In genomic region chr9:92728831-92729734, GRCh38 we compare ENCODE assay signal across 9 cellular contexts. TPM values are rescaled to one million over a fixed set of nuclear protein-coding genes. Genes with fewer than 3 reads are reported as not detected.
DNase-seq lines count a peak whose midpoint lies in the region; TF ChIP-seq lines count a peak whose summit lies in the region.
"Had no signal": no experiment of that assay in that cellular context is flagged by ENCODE, and none has a peak within 500 bp of the region (broad histone marks: within the 10 kb centered on the region; RNA-seq: fewer than 3 reads in every experiment).

No MANE protein-coding gene starts in this region.

- H3K27ac Mint-ChIP-seq in HFFc6, result no peak overlapping the region

- H3K9me3 Mint-ChIP-seq in HFFc6, result no peaks in the 10 kb centered on the region

- peak; percentile 31 for DNase-seq in NCI-H1092 treated with DMSO at 0.1 percent for 48 hours (lab: John Stamatoyannopoulos, UW)
- DNase-seq in NCI-H1092 (lab: John Stamatoyannopoulos, UW), result no peak
- DNase-seq in HFFc6, result peak; percentile 36
- peak; percentile 13 for DNase-seq in NCI-H2171 (lab: John Stamatoyannopoulos, UW)
- DNase-seq in epithelial cell of proximal tubule (ENCODE audit: low read depth), result no peak
- peak; percentile 67 for DNase-seq in pons (ENCODE audit: low spot score)
- DNase-seq in SIG-M5 treated with dmso at 0.1 percent for 504 hours (lab: John Stamatoyannopoulos, UW; ENCODE audit: unreplicated experiment), result no peak
- no peak for DNase-seq in NCI-H146 (lab: John Stamatoyannopoulos, UW)

- peaks cover 9% of the 10 kb centered on the region for H3K4me1 Mint-ChIP-seq in HFFc6 (ENCODE audit: low read depth)

- no peaks in the 10 kb centered on the region for H3K36me3 Mint-ChIP-seq in HFFc6 (ENCODE audit: low read depth)

- no peak overlapping the region for H3K4me3 ChIP-seq in epithelial cell of proximal tubule (ENCODE audit: low read depth, low read length)
- H3K4me3 ChIP-seq: suprapubic skin had no signal

- H3K27me3 Mint-ChIP-seq in HFFc6 (ENCODE audit: insufficient read depth), result peaks cover 2% of the 10 kb centered on the region

- no peak overlapping the region for H3K4me3 Mint-ChIP-seq in HFFc6

- TF ChIP-seq CTCF in HFFc6 (IDR thresholded peaks at IDR 0.05) (peak; percentile 79), epithelial cell of proximal tubule (conservative IDR thresholded peaks at IDR 0.05; ENCODE audit: low read depth, low read length) (peak; percentile 47)

RNA-seq across cellular contexts. Expression of gene BICD2, which starts 35.5 kb away (rescaled TPM):
- 10 to 100 TPM; 32.4 to 38.6 (median 36.1) TPM for total RNA-seq in HFFc6 (2021; fragmentation: NEBNext Ultra II Directional; extraction: Animal tissue kit (Norgen Biotek cat#: 25700))
- total RNA-seq in epithelial cell of proximal tubule, result 32.2 and 35.0 TPM in 2 replicates

RNA-seq across cellular contexts. Expression of gene IPPK, which starts 59.2 kb away (rescaled TPM):
- total RNA-seq in HFFc6 (2021; fragmentation: NEBNext Ultra II Directional; extraction: Animal tissue kit (Norgen Biotek cat#: 25700)), result 10 to 100 TPM; 10.0 to 14.0 (median 12.5) TPM
- 10.8 and 15.2 TPM in 2 replicates for total RNA-seq in epithelial cell of proximal tubule

Comparison
In these comparisons a context has a peak if more than half of its experiments do, and no peak if none do; other contexts are left out.
1. DNase-seq: peak in NCI-H1092 treated with DMSO at 0.1 percent for 48 hours (single experiment), HFFc6 (single experiment), NCI-H2171 (single experiment) and pons (single experiment); none in NCI-H1092 (single experiment), epithelial cell of proximal tubule (single experiment), SIG-M5 treated with dmso at 0.1 percent for 504 hours (single experiment) and NCI-H146 (single experiment).